9 cellular contexts compared by ENCODE assay signal in the genomic region with DNA sequence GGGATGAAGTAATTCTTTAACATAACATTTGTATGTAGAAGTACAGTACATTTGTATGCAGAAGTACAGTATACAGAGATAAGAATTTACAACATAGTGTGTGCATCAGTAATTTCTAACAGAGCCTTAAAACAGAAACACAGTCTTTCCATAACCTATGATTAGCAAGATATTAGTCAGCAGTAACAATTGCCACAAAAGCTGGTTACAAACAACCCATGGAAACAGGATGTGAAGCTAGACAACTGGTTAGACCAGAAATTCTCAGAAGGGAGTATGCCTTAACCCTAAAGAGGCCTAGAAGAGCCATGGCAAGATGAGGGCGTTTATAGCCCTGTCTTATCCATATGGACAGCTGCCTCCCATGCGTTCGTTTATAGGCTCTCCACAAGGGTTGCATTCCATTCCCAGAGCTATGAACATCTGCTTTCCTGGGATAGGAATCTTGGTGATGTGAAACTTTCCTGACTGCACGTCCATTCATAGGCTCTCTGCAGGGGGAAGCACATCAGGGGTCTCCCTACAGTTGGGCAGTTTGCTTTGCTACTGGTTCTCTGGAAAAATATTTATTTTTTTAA. TPM values are rescaled to one million over a fixed set of nuclear protein-coding genes. Genes with fewer than 3 reads are reported as not detected.
"Had no signal": no experiment of that assay in that cellular context is flagged by ENCODE, and none has a peak within 500 bp of the region (broad histone marks: within the 10 kb centered on the region; RNA-seq: fewer than 3 reads in every experiment).

No MANE protein-coding gene starts in this region.

RNA-seq across cellular contexts. Expression of a gene that starts 17.9 kb away (rescaled TPM):
- total RNA-seq: activated CD4-positive, alpha-beta memory T cell treated with anti-CD3 and anti-CD28 coated beads for 36 hours; activated naive CD4-positive, alpha-beta T cell treated with anti-CD3 and anti-CD28 coated beads for 36 hours; osteoblast; T-helper 17 cell had no signal
- polyA plus RNA-seq: immature natural killer cell had no signal

RNA-seq across cellular contexts. Expression of a gene that starts 24.7 kb away (rescaled TPM):
- total RNA-seq: activated CD4-positive, alpha-beta memory T cell treated with anti-CD3 and anti-CD28 coated beads for 36 hours; heart right ventricle; left ventricle myocardium superior; osteoblast; right atrium auricular region; ureter had no signal
- polyA plus RNA-seq: heart right ventricle, immature natural killer cell had no signal
